ENCODE assay signal across 3 cellular contexts in the genomic region with DNA sequence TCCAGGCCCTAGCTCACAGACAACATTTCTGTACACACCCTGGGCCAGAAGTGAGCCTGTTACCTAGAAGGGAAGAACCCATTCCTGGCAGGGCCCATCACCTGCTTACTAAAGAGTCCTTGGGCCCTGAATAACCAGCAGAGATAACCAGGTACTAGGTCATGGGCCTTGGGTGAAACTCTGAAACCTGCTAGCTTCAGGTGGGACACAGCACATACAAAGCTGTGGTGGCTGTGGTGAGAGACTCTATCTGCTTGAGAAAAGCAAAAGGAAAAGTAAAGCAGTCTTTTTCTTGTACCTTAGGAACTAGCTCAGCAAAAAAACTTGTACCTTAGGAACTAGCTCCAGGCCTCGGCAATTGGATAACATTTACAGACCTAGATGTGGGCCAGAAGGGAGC.
"Had no signal": no experiment of that assay in that cellular context is flagged by ENCODE, and none has a peak within 500 bp of the region (broad histone marks: within the 10 kb centered on the region; RNA-seq: fewer than 3 reads in every experiment).

No MANE protein-coding gene starts in this region.

- ATAC-seq: GM12878 had no signal

- DNase-seq: GDM1, GF-D8 had no signal

- H3K4me3 ChIP-seq: GM12878 had no signal
